Comparison of ENCODE assay signal across 1 cellular context in genomic region chr13:91348906-91349435, GRCh38.
TF ChIP-seq lines count a peak whose summit lies in the region.

No MANE protein-coding gene starts in this region.

TF ChIP-seq in HepG2, 621 proteins besides CTCF, POLR2A, EP300 and RAD21 (continued from another document and continues in another):
- TF ChIP-seq KDM5A (IDR thresholded peaks at IDR 0.05; ENCODE audit: borderline replicate concordance, low read length) (peak; percentile 23; the same call in 1 of the 2 replicates), POLR2AphosphoS5 (IDR thresholded peaks at IDR 0.05; ENCODE audit: low read depth, low read length) (peak; percentile 32; the same call in 1 of the 2 replicates), HINFP (CRISPR knock-in tag; IDR thresholded peaks at IDR 0.05; ENCODE audit: low read depth) (no peak), PBX3 (CRISPR knock-in tag; IDR thresholded peaks at IDR 0.05; ENCODE audit: borderline replicate concordance) (no peak), MIER3 (CRISPR knock-in tag; IDR thresholded peaks at IDR 0.05; ENCODE audit: borderline replicate concordance) (peak; percentile 19; the same call in 1 of the 2 replicates), TIGD3 (CRISPR knock-in tag; IDR thresholded peaks at IDR 0.05; ENCODE audit: borderline replicate concordance) (no peak), MXD3 (CRISPR knock-in tag; IDR thresholded peaks at IDR 0.05) (peak; percentile 49; the same call in 1 of the 2 replicates), ARID5B (CRISPR knock-in tag; IDR thresholded peaks at IDR 0.05) (peak; percentile 51; the same call in 1 of the 2 replicates), YEATS2 (CRISPR knock-in tag; IDR thresholded peaks at IDR 0.05; ENCODE audit: borderline replicate concordance) (no peak), NFE2L1 (CRISPR knock-in tag; IDR thresholded peaks at IDR 0.05; ENCODE audit: borderline replicate concordance) (no peak), MED1 (CRISPR knock-in tag; IDR thresholded peaks at IDR 0.05) (peak; percentile 48; the same call in 1 of the 2 replicates), HNRNPK (IDR thresholded peaks at IDR 0.05; ENCODE audit: low read depth, low read length, poor library complexity, severe bottlenecking) (no peak), ZNF720 (CRISPR knock-in tag; IDR thresholded peaks at IDR 0.05) (no peak), ZNF616 (CRISPR knock-in tag; IDR thresholded peaks at IDR 0.05; ENCODE audit: low read depth) (0 out of 2 replicates have a peak, but pooled peaks have one; percentile 60), THAP11 (CRISPR knock-in tag; IDR thresholded peaks at IDR 0.05) (peak; percentile 30; the same call in 1 of the 2 replicates), TRIM24 (CRISPR knock-in tag; IDR thresholded peaks at IDR 0.05) (no peak), PHF5A (CRISPR knock-in tag; IDR thresholded peaks at IDR 0.05; ENCODE audit: low read depth, unreplicated experiment) (no peak), PHF8 (CRISPR knock-in tag; IDR thresholded peaks at IDR 0.05) (peak; percentile 35), ZBTB38 (CRISPR knock-in tag; IDR thresholded peaks at IDR 0.05) (0 out of 2 replicates have a peak, but pooled peaks have one; percentile 24), FOXP4 (CRISPR knock-in tag; IDR thresholded peaks at IDR 0.05) (peak; percentile 45), NKX3-1 (CRISPR knock-in tag; IDR thresholded peaks at IDR 0.05) (peak; percentile 56; the same call in 1 of the 2 replicates), PRDM10 (CRISPR knock-in tag; IDR thresholded peaks at IDR 0.05; ENCODE audit: low read depth) (no peak), ZNF274 (CRISPR knock-in tag; IDR thresholded peaks at IDR 0.05) (no peak), ZFP91 (CRISPR knock-in tag; IDR thresholded peaks at IDR 0.05; ENCODE audit: borderline replicate concordance) (peak; percentile 48; the same call in 1 of the 2 replicates), XRCC5 (optimal IDR thresholded peaks at IDR 0.05; ENCODE audit: low read length) (peak; percentile 92), DBP (CRISPR knock-in tag; IDR thresholded peaks at IDR 0.05; ENCODE audit: not compliant biosample characterization) (no peak), TERF1 (CRISPR knock-in tag; IDR thresholded peaks at IDR 0.05) (no peak), ZNF350 (CRISPR knock-in tag; IDR thresholded peaks at IDR 0.05; ENCODE audit: borderline replicate concordance, low read depth) (peak; percentile 48; the same call in 1 of the 2 replicates), SMYD3 (CRISPR knock-in tag; IDR thresholded peaks at IDR 0.05) (peak; percentile 39; the same call in 1 of the 2 replicates), SRSF1 (optimal IDR thresholded peaks at IDR 0.05; ENCODE audit: low read depth, low read length) (no peak), TFDP2 (CRISPR knock-in tag; IDR thresholded peaks at IDR 0.05) (peak; percentile 59; the same call in 1 of the 2 replicates), ZNF614 (CRISPR knock-in tag; IDR thresholded peaks at IDR 0.05; ENCODE audit: borderline replicate concordance) (no peak), ZBTB43 (CRISPR knock-in tag; conservative IDR thresholded peaks at IDR 0.05) (peak; percentile 65)
